Comparison of ENCODE assay signal across 15 cellular contexts in the genomic region with DNA sequence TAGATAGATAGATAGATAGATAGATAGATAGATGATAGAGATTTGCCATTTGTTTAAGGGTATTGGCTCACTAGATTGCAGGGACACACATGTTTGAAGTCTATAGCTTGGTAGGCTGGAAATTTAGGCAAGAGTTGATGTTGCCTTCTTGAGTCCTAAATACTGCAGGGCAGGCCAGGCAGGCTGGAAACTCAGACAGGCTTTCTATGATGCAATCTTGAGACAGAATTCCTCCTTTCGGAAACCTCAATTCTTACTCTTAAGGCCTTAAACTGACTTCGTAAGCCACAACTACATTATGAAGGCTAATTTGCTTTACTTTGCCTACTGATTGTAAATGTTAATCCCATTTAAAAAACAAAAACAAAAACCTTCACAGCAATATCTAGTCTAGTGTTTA.
DNase-seq lines count a peak whose midpoint lies in the region; ATAC-seq and TF ChIP-seq lines count a peak whose summit lies in the region.
"Had no signal": no experiment of that assay in that cellular context is flagged by ENCODE, and none has a peak within 500 bp of the region (broad histone marks: within the 10 kb centered on the region; RNA-seq: fewer than 3 reads in every experiment).

No MANE protein-coding gene starts in this region.

- H3K9me2 ChIP-seq in HCT116 (ENCODE audit: insufficient read depth): no peaks in the 10 kb centered on the region

- POLR2A ChIA-PET in HCT116 (lab: Charles Lee): interaction anchor here (1.4 kb wide), 1 partner anchor 718 kb away, joined by 5 read pairs; a partner anchor contains a TSS

- peaks cover 0 to 10% of the 10 kb centered on the region in 2 experiments; a peak in 1 of 4 replicates for H3K4me1 ChIP-seq in HCT116 (ENCODE audit: control insufficient read depth in 1 of 2, insufficient read depth in 2 of 2, low read length in 2 of 2)
- H3K4me1 ChIP-seq in smooth muscle cell (ENCODE audit: low read depth): peaks cover 8% of the 10 kb centered on the region
- peaks cover 0 to 14% (median 8%) of the 10 kb centered on the region in 4 donors for H3K4me1 ChIP-seq in sigmoid colon
- H3K4me1 ChIP-seq: SJCRH30 had no signal

- H3K79me2 ChIP-seq in HCT116 (ENCODE audit: insufficient read depth, low read length) (no peaks in the 10 kb centered on the region), smooth muscle cell (ENCODE audit: low read depth) (no peaks in the 10 kb centered on the region)

- RAD21 ChIA-PET in HCT116 (lab: Charles Lee; ENCODE audit: low non-redundant PET in 1 of 2, low total read pairs in 2 of 2, uncharacterized antibody in 2 of 2, unreplicated experiment in 2 of 2): no interaction called here

- H4K20me1 ChIP-seq in HCT116 (ENCODE audit: insufficient read depth) (no peaks in the 10 kb centered on the region), smooth muscle cell (ENCODE audit: low read depth) (no peaks in the 10 kb centered on the region)

- no peak for DNase-seq in HCT116 (ENCODE audit: low read depth, low spot score)
- peak; percentile 19 for DNase-seq in amniotic epithelial cell (ENCODE audit: low read depth)
- DNase-seq in fibroblast of the conjunctiva (ENCODE audit: low read depth): peak; percentile 76
- DNase-seq in smooth muscle cell (lab: John Stamatoyannopoulos, UW; ENCODE audit: unreplicated experiment): no peak
- no peak for DNase-seq in sigmoid colon
- DNase-seq: CD8-positive, alpha-beta T cell; DMS 273 treated with DMSO at 0.1 percent for 48 hours; NCI-H1092 treated with DMSO at 0.1 percent for 48 hours; NCI-H1694 treated with DMSO at 0.1 percent for 48 hours; NCI-H345; NCI-H526 treated with DMSO at 0.1 percent for 48 hours; SJCRH30 had no signal

- no peak overlapping the region for H3K4me2 ChIP-seq in HCT116 (ENCODE audit: low read length)
- no peak overlapping the region for H3K4me2 ChIP-seq in smooth muscle cell

- H3K36me3 ChIP-seq in HCT116 (ENCODE audit: control insufficient read depth in 1 of 2, insufficient read depth in 2 of 2, low read length in 2 of 2): no peaks in the 10 kb centered on the region
- no peaks in the 10 kb centered on the region for H3K36me3 ChIP-seq in smooth muscle cell (ENCODE audit: low read depth)
- no peaks in the 10 kb centered on the region for H3K36me3 ChIP-seq in sigmoid colon
- H3K36me3 ChIP-seq: SJCRH30 had no signal

- H3F3A ChIP-seq in smooth muscle cell (ENCODE audit: low read depth): peaks cover 13% of the 10 kb centered on the region

- no TSS peak for BruUV-seq in HCT116 (replicated peaks; lab: Mats Ljungman, UMichigan)

- H2AFZ ChIP-seq in HCT116 (ENCODE audit: low read depth, low read length, poor library complexity, severe bottlenecking) (peak overlapping the region; percentile 51), smooth muscle cell (ENCODE audit: low read depth) (peak overlapping the region; percentile 20)

- CTCF ChIA-PET in HCT116 (lab: Charles Lee): no interaction called here

- no peaks in the 10 kb centered on the region for H3K9me3 ChIP-seq in HCT116 (ENCODE audit: control insufficient read depth in 1 of 2, insufficient read depth in 1 of 2, low read depth in 1 of 2, low read length in 2 of 2)
- no peaks in the 10 kb centered on the region for H3K9me3 ChIP-seq in smooth muscle cell (replicated peaks; ENCODE audit: low read depth)
- no peaks in the 10 kb centered on the region for H3K9me3 ChIP-seq in sigmoid colon
- H3K9me3 ChIP-seq: SJCRH30 had no signal

- TF ChIP-seq RAD21 in HCT116 (IDR thresholded peaks at IDR 0.05; ENCODE audit: low read depth): no peak

- no peak for TF ChIP-seq POLR2A in HCT116 (IDR thresholded peaks at IDR 0.05; ENCODE audit: borderline replicate concordance, extremely low read depth, insufficient read depth, insufficient read length)
- no peak for TF ChIP-seq POLR2A in sigmoid colon (IDR thresholded peaks at IDR 0.05)

- H3K4me3 ChIP-seq in HCT116 (replicated peaks in 1 of 2; ENCODE audit: low read depth in 1 of 2, low read length in 2 of 2): no peak overlapping the region
- H3K4me3 ChIP-seq in smooth muscle cell: no peak overlapping the region
- no peak overlapping the region for H3K4me3 ChIP-seq in sigmoid colon
- H3K4me3 ChIP-seq: SJCRH30 had no signal

- WGBS in smooth muscle cell (ENCODE audit: low lambda C conversion rate): 17% methylated on average over 2 of the region's 2 CpGs
- 93 to 94% methylated on average over 2 of the region's 2 CpGs for WGBS in sigmoid colon, 2 donors

- ATAC-seq in HCT116 (no peak), HG02970 (IDR thresholded peaks at IDR 0.05; ENCODE audit: low FRiP score, unreplicated experiment) (no peak), GM18498 (IDR thresholded peaks at IDR 0.05; ENCODE audit: unreplicated experiment) (no peak)
- ATAC-seq: CD8-positive, alpha-beta T cell had no signal

- intact Hi-C loops in HCT116 (cut with micrococcal nuclease): no loop called here
- intact Hi-C loops in sigmoid colon (cut with DNase I): loop anchor here (10.0 kb wide), 1 partner anchor 1268 kb away; no protein-coding TSS in a partner anchor

- H3K9ac ChIP-seq in HCT116 (ENCODE audit: low read length) (no peak overlapping the region), smooth muscle cell (ENCODE audit: low read depth) (no peak overlapping the region)

- no peak for TF ChIP-seq EP300 in sigmoid colon (IDR thresholded peaks at IDR 0.05)

- H3K27me3 ChIP-seq in HCT116 (ENCODE audit: insufficient read depth, low read length): no peaks in the 10 kb centered on the region
- H3K27me3 ChIP-seq in smooth muscle cell (ENCODE audit: low read depth): no peaks in the 10 kb centered on the region
- H3K27me3 ChIP-seq in sigmoid colon: no peaks in the 10 kb centered on the region
- H3K27me3 ChIP-seq: SJCRH30 had no signal

- H3K27ac ChIP-seq in HCT116 (ENCODE audit: low read depth, low read length): no peak overlapping the region
- H3K27ac ChIP-seq in smooth muscle cell (ENCODE audit: low read depth): peak overlapping the region; percentile 55
- no peak overlapping the region for H3K27ac ChIP-seq in sigmoid colon
- H3K27ac ChIP-seq: RWPE1, SJCRH30 had no signal

- TF ChIP-seq CTCF in HCT116 (IDR thresholded peaks at IDR 0.05 in 2 of 3, conservative IDR thresholded peaks at IDR 0.05 in 1 of 3; ENCODE audit: borderline replicate concordance in 1 of 3, insufficient read depth in 1 of 3, low read depth in 2 of 3, low read length in 2 of 3) (no peak), smooth muscle cell (IDR thresholded peaks at IDR 0.05; ENCODE audit: borderline replicate concordance, insufficient read depth, poor library complexity, severe bottlenecking) (no peak), sigmoid colon (IDR thresholded peaks at IDR 0.05) (no peak)

TF ChIP-seq in HCT116, 20 proteins besides CTCF, POLR2A, EP300 and RAD21:
- TF ChIP-seq CBX3 (IDR thresholded peaks at IDR 0.05; ENCODE audit: low read depth) (no peak), CEBPB (IDR thresholded peaks at IDR 0.05; ENCODE audit: low read depth) (no peak), SIN3A (IDR thresholded peaks at IDR 0.05; ENCODE audit: low read depth) (no peak), EZH2 (IDR thresholded peaks at IDR 0.05) (no peak)

Comparison
In these comparisons a context has a peak if more than half of its experiments do, and no peak if none do; other contexts are left out.
1. DNase-seq: peak in amniotic epithelial cell (single experiment) and fibroblast of the conjunctiva (single experiment); none in HCT116 (single experiment), smooth muscle cell (single experiment) and sigmoid colon (single experiment).